11 cellular contexts compared by ENCODE assay signal in the genomic region with DNA sequence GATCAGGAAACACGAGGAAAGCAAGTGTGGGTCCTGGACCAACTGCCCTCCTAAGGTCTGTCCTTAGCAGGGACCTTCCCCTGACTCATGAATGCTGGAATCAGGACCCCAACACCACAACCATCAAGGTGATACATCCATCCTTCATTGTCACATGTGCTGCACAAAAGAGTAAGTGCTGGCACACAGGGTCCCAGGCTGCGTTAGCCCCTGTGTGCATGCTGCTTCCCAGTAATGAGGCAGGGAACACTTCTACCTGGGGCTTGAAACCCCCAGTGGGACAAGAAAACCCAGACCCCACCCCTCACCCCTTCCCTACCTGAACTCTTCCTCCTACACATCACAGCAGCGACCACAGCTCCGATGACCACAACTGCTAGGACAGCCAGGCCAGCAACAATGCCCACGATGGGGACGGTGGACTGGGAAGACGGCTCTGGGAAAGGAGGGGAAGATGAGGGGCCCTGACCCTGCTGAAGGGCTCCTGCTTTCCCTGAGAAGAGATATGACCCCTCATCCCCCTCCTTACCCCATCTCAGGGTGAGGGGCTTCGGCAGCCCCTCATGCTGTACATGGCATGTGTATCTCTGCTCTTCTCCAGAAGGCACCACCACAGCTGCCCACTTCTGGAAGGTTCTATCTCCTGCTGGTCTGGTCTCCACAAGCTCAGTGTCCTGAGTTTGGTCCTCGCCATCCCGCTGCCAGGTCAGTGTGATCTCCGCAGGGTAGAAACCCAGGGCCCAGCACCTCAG. TPM values are rescaled to one million over a fixed set of nuclear protein-coding genes. Genes with fewer than 3 reads are reported as not detected.
DNase-seq lines count a peak whose midpoint lies in the region; ATAC-seq and TF ChIP-seq lines count a peak whose summit lies in the region.
"Had no signal": no experiment of that assay in that cellular context is flagged by ENCODE, and none has a peak within 500 bp of the region (broad histone marks: within the 10 kb centered on the region; RNA-seq: fewer than 3 reads in every experiment).

No MANE protein-coding gene starts in this region.

- CTCF ChIA-PET in naive thymus-derived CD4-positive, alpha-beta T cell (lab: Charles Lee): interaction anchor here (0.6 kb wide), 1 partner anchor 12 kb away, joined by 3 read pairs; no protein-coding TSS in a partner anchor

- TF ChIP-seq CTCF in uterus (IDR thresholded peaks at IDR 0.05) (no peak), thyroid gland (IDR thresholded peaks at IDR 0.05) (no peak)

- no peaks in the 10 kb centered on the region for H3K27me3 Mint-ChIP-seq in activated naive CD8-positive, alpha-beta T cell treated with anti-CD3 and anti-CD28 coated beads, Interleukin-2, amount 50 U/mL, for 24 hours
- peaks cover 0 to 4% (median 0%) of the 10 kb centered on the region in 5 donors for H3K27me3 Mint-ChIP-seq in naive thymus-derived CD4-positive, alpha-beta T cell

- ATAC-seq in activated naive CD8-positive, alpha-beta T cell treated with anti-CD3 and anti-CD28 coated beads, Interleukin-2, amount 50 U/mL, for 24 hours: no peak
- ATAC-seq in naive thymus-derived CD4-positive, alpha-beta T cell: no peak
- ATAC-seq in HG03354 (IDR thresholded peaks at IDR 0.05; ENCODE audit: poor library complexity, severe bottlenecking, unreplicated experiment): no peak

- 67 to 79% methylated on average over 10 of the region's 11 CpGs for WGBS in thyroid gland, 2 donors

- peak overlapping the region; percentile 88 for H3K27ac Mint-ChIP-seq in activated naive CD8-positive, alpha-beta T cell treated with anti-CD3 and anti-CD28 coated beads, Interleukin-2, amount 50 U/mL, for 24 hours
- H3K27ac Mint-ChIP-seq in naive thymus-derived CD4-positive, alpha-beta T cell: peak overlapping the region; percentile 66 to 100 (median 91)
- H3K27ac Mint-ChIP-seq: type B pancreatic cell had no signal

- peak overlapping the region; percentile 100 for H3K27ac ChIP-seq in naive thymus-derived CD4-positive, alpha-beta T cell (ENCODE audit: low read depth, low read length)
- H3K27ac ChIP-seq in uterus: peak overlapping the region; percentile 7 to 9
- H3K27ac ChIP-seq in thyroid gland: no peak overlapping the region

- no peaks in the 10 kb centered on the region for H3K9me3 Mint-ChIP-seq in activated naive CD8-positive, alpha-beta T cell treated with anti-CD3 and anti-CD28 coated beads, Interleukin-2, amount 50 U/mL, for 24 hours
- peaks cover 0 to 11% (median 0%) of the 10 kb centered on the region in 11 donors for H3K9me3 Mint-ChIP-seq in naive thymus-derived CD4-positive, alpha-beta T cell
- H3K9me3 Mint-ChIP-seq: type B pancreatic cell had no signal

- no peak for TF ChIP-seq POLR2A in uterus (IDR thresholded peaks at IDR 0.05)
- TF ChIP-seq POLR2A in thyroid gland (IDR thresholded peaks at IDR 0.05): no peak

- H3K27me3 ChIP-seq in naive thymus-derived CD4-positive, alpha-beta T cell (ENCODE audit: control insufficient read depth in 2 of 2, insufficient read depth in 2 of 2, low read length in 2 of 2): no peaks in the 10 kb centered on the region
- H3K27me3 ChIP-seq in uterus (no peaks in the 10 kb centered on the region), thyroid gland (no peaks in the 10 kb centered on the region)

- H3K36me3 ChIP-seq in naive thymus-derived CD4-positive, alpha-beta T cell (ENCODE audit: control insufficient read depth in 2 of 3, insufficient read depth in 3 of 3, low read length in 3 of 3): peaks cover 18 to 38% (median 32%) of the 10 kb centered on the region in 3 experiments
- H3K36me3 ChIP-seq in uterus (no peaks in the 10 kb centered on the region), thyroid gland (no peaks in the 10 kb centered on the region)

- peak overlapping the region; percentile 96 for H3K4me3 Mint-ChIP-seq in activated naive CD8-positive, alpha-beta T cell treated with anti-CD3 and anti-CD28 coated beads, Interleukin-2, amount 50 U/mL, for 24 hours
- H3K4me3 Mint-ChIP-seq in naive thymus-derived CD4-positive, alpha-beta T cell: peak overlapping the region; percentile 80 to 100 (median 98)

- peak overlapping the region; percentile 68 for H3K4me3 ChIP-seq in naive thymus-derived CD4-positive, alpha-beta T cell (ENCODE audit: low read length)
- H3K4me3 ChIP-seq in uterus (peak overlapping the region in 1 of 2 donors; percentile 67), thyroid gland (replicated peaks in 1 of 3) (peak overlapping the region in 1 of 3 donors; percentile 14)

- intact Hi-C loops in naive thymus-derived CD4-positive, alpha-beta T cell (cut with micrococcal nuclease): loop anchor here (5.0 to 10.0 kb wide), 4 partner anchors 738 to 1617 kb away; a partner anchor contains a TSS
- intact Hi-C loops in uterus (cut with DNase I; ENCODE audit: low total_unique reads) (loop anchor here (10.0 kb wide), 1 partner anchor 160 kb away; no protein-coding TSS in a partner anchor), thyroid gland (cut with DNase I) (loop anchor here (10.0 kb wide), 1 partner anchor 90 kb away; no protein-coding TSS in a partner anchor)

- POLR2A ChIA-PET in naive thymus-derived CD4-positive, alpha-beta T cell (lab: Charles Lee): interaction anchor here (0.6 to 4.6 kb wide), 14 partner anchors 9 to 261 kb away, joined by 3 to 75 read pairs (median 6); no protein-coding TSS in a partner anchor

- DNase-seq in stimulated activated CD4-positive, alpha-beta T cell treated with anti-CD3 and anti-CD28 coated beads, Interleukin-15, amount 100 ng/mL, for 24 hours: peak; percentile 21
- DNase-seq in stimulated activated CD4-positive, alpha-beta T cell treated with anti-CD3 and anti-CD28 coated beads, Interleukin-2, amount 100 ng/mL, for 24 hours: no peak
- DNase-seq in activated naive CD8-positive, alpha-beta T cell treated with anti-CD3 and anti-CD28 coated beads, Interleukin-2, amount 50 U/mL, for 24 hours: no peak
- peak in 3 of 9 donors; percentile 12 to 26 (median 15) for DNase-seq in naive thymus-derived CD4-positive, alpha-beta T cell
- DNase-seq in uterus (no peak), NOMO-1 treated with dmso at 0.1 percent for 144 hours (lab: John Stamatoyannopoulos, UW; ENCODE audit: unreplicated experiment) (no peak), thyroid gland (no peak)
- DNase-seq: Caco-2, NCI-H2107 had no signal

- peaks cover 32 to 38% of the 10 kb centered on the region in 2 donors for H3K4me1 ChIP-seq in naive thymus-derived CD4-positive, alpha-beta T cell (ENCODE audit: control insufficient read depth in 2 of 2, insufficient read depth in 2 of 2, low read length in 2 of 2)
- no peaks in the 10 kb centered on the region for H3K4me1 ChIP-seq in uterus
- H3K4me1 ChIP-seq in thyroid gland: peaks cover 3 to 4% of the 10 kb centered on the region in 2 donors
- H3K4me1 ChIP-seq: Caco-2 had no signal

- H3K4me1 Mint-ChIP-seq in activated naive CD8-positive, alpha-beta T cell treated with anti-CD3 and anti-CD28 coated beads, Interleukin-2, amount 50 U/mL, for 24 hours: peaks cover 67% of the 10 kb centered on the region
- H3K4me1 Mint-ChIP-seq in naive thymus-derived CD4-positive, alpha-beta T cell: peaks cover 57 to 77% (median 77%) of the 10 kb centered on the region in 7 donors

- no peaks in the 10 kb centered on the region for H3K9me3 ChIP-seq in naive thymus-derived CD4-positive, alpha-beta T cell (ENCODE audit: control insufficient read depth in 2 of 3, low read length in 3 of 3)
- no peaks in the 10 kb centered on the region for H3K9me3 ChIP-seq in uterus
- no peaks in the 10 kb centered on the region for H3K9me3 ChIP-seq in thyroid gland
- H3K9me3 ChIP-seq: Caco-2 had no signal

- peaks cover 35% of the 10 kb centered on the region for H3K36me3 Mint-ChIP-seq in activated naive CD8-positive, alpha-beta T cell treated with anti-CD3 and anti-CD28 coated beads, Interleukin-2, amount 50 U/mL, for 24 hours (ENCODE audit: low read depth)
- peaks cover 0 to 52% (median 41%) of the 10 kb centered on the region in 5 donors for H3K36me3 Mint-ChIP-seq in naive thymus-derived CD4-positive, alpha-beta T cell
- H3K36me3 Mint-ChIP-seq: type B pancreatic cell had no signal

RNA-seq across cellular contexts. Expression of a gene that starts 2.0 kb away (rescaled TPM):
- 1,000 to 10,000 TPM; 5,136 to 7,364 (median 5,516) TPM for total RNA-seq in naive thymus-derived CD4-positive, alpha-beta T cell
- polyA plus RNA-seq in naive thymus-derived CD4-positive, alpha-beta T cell: 1,000 to 10,000 TPM; 5,467 to 7,459 TPM
- total RNA-seq in uterus (1,000 to 10,000 TPM in 1 of 4 donors, 100 to 1,000 TPM in 3; 134 to 1,272 (median 737) TPM), thyroid gland (1,000 to 10,000 TPM in 1 of 4 donors, 100 to 1,000 TPM in 3; 328 to 1,292 (median 594) TPM)

RNA-seq across cellular contexts. Expression of a gene that starts 48.4 kb away (rescaled TPM):
- 10 to 100 TPM; 12.1 to 17.4 (median 15.2) TPM for total RNA-seq in naive thymus-derived CD4-positive, alpha-beta T cell
- polyA plus RNA-seq in naive thymus-derived CD4-positive, alpha-beta T cell: 1 to 10 TPM; 4.3 to 8.4 TPM
- total RNA-seq in uterus (10 to 100 TPM in 3 of 4 donors, 1 to 10 TPM in 1; 9.1 to 31.7 (median 17.2) TPM), thyroid gland (10 to 100 TPM; 12.3 to 23.2 (median 15.3) TPM)

Comparison
In these comparisons a context has a peak if more than half of its experiments do, and no peak if none do; other contexts are left out.
1. H3K27ac ChIP-seq: peak in naive thymus-derived CD4-positive, alpha-beta T cell (single experiment) and uterus (2 of 2); none in thyroid gland (0 of 3).